2 cellular contexts compared by ENCODE assay signal in genomic region chr9:129567842-129568559, GRCh38.
TF ChIP-seq lines count a peak whose summit lies in the region.

No MANE protein-coding gene starts in this region.

TF ChIP-seq in IMR-90, 13 proteins besides CTCF, POLR2A, EP300 and RAD21:
- TF ChIP-seq BHLHE40 (IDR thresholded peaks at IDR 0.05; ENCODE audit: low read depth, low read length) (0 out of 2 replicates have a peak, but pooled peaks have one; percentile 22), SMC3 (IDR thresholded peaks at IDR 0.05; ENCODE audit: low read depth, low read length) (no peak)

TF ChIP-seq in K562, 482 proteins besides CTCF, POLR2A, EP300 and RAD21 (continues in another document):
- TF ChIP-seq U2AF1 (optimal IDR thresholded peaks at IDR 0.05; ENCODE audit: low read depth, low read length) = no peak
- 0 out of 4 replicates have a peak, but pooled peaks of 1 of the 2 experiments have one; percentile 12 for TF ChIP-seq UBTF (IDR thresholded peaks at IDR 0.05; ENCODE audit: borderline replicate concordance in 1 of 2, low read depth in 2 of 2, low read length in 2 of 2)
- no peak for TF ChIP-seq SRSF1 (IDR thresholded peaks at IDR 0.05; ENCODE audit: low read depth, low read length)
- 0 out of 4 replicates have a peak, but pooled peaks of 1 of the 2 experiments have one; percentile 25 for TF ChIP-seq KDM1A (IDR thresholded peaks at IDR 0.05)
- no peak for TF ChIP-seq POLR3G (IDR thresholded peaks at IDR 0.05; ENCODE audit: extremely low read depth, insufficient read length, insufficient replicate concordance)
- TF ChIP-seq BCOR (IDR thresholded peaks at IDR 0.05) = peak; percentile 36
- TF ChIP-seq TFAM (CRISPR knock-in tag; conservative IDR thresholded peaks at IDR 0.05) = no peak
- TF ChIP-seq POLR3A (IDR thresholded peaks at IDR 0.05; ENCODE audit: borderline replicate concordance, extremely low read depth, insufficient read depth, insufficient read length) = no peak
- no peak for TF ChIP-seq POLR2AphosphoS2 (IDR thresholded peaks at IDR 0.05; ENCODE audit: low read length)
- TF ChIP-seq CREM (IDR thresholded peaks at IDR 0.05; ENCODE audit: low read depth) = 0 out of 2 replicates have a peak, but pooled peaks have one; percentile 28
- 0 out of 2 replicates have a peak, but pooled peaks have one; percentile 9 for TF ChIP-seq EP400 (IDR thresholded peaks at IDR 0.05)
- TF ChIP-seq ARID1B (IDR thresholded peaks at IDR 0.05) = peak; percentile 30; the same call in 1 of the 2 replicates
- no peak for TF ChIP-seq ZNF717 (CRISPR knock-in tag; IDR thresholded peaks at IDR 0.05)
- peak; percentile 38; the same call in 1 of the 2 replicates for TF ChIP-seq DPF2 (IDR thresholded peaks at IDR 0.05)
- TF ChIP-seq CBFA2T2 (conservative IDR thresholded peaks at IDR 0.05) = peak; percentile 34; the same call in 1 of the 2 replicates
- TF ChIP-seq TAF9B (IDR thresholded peaks at IDR 0.05; ENCODE audit: partially characterized antibody) = no peak
- TF ChIP-seq MTA3 (IDR thresholded peaks at IDR 0.05; ENCODE audit: borderline replicate concordance) = 0 out of 2 replicates have a peak, but pooled peaks have one; percentile 23
- TF ChIP-seq CBFA2T3 (IDR thresholded peaks at IDR 0.05) = peak; percentile 43
- TF ChIP-seq NR2C2 (CRISPR knock-in tag; IDR thresholded peaks at IDR 0.05) = no peak
- TF ChIP-seq NR2C2 (tag; IDR thresholded peaks at IDR 0.05) = peak; percentile 30; the same call in 1 of the 2 replicates
- TF ChIP-seq, protein P1, sequence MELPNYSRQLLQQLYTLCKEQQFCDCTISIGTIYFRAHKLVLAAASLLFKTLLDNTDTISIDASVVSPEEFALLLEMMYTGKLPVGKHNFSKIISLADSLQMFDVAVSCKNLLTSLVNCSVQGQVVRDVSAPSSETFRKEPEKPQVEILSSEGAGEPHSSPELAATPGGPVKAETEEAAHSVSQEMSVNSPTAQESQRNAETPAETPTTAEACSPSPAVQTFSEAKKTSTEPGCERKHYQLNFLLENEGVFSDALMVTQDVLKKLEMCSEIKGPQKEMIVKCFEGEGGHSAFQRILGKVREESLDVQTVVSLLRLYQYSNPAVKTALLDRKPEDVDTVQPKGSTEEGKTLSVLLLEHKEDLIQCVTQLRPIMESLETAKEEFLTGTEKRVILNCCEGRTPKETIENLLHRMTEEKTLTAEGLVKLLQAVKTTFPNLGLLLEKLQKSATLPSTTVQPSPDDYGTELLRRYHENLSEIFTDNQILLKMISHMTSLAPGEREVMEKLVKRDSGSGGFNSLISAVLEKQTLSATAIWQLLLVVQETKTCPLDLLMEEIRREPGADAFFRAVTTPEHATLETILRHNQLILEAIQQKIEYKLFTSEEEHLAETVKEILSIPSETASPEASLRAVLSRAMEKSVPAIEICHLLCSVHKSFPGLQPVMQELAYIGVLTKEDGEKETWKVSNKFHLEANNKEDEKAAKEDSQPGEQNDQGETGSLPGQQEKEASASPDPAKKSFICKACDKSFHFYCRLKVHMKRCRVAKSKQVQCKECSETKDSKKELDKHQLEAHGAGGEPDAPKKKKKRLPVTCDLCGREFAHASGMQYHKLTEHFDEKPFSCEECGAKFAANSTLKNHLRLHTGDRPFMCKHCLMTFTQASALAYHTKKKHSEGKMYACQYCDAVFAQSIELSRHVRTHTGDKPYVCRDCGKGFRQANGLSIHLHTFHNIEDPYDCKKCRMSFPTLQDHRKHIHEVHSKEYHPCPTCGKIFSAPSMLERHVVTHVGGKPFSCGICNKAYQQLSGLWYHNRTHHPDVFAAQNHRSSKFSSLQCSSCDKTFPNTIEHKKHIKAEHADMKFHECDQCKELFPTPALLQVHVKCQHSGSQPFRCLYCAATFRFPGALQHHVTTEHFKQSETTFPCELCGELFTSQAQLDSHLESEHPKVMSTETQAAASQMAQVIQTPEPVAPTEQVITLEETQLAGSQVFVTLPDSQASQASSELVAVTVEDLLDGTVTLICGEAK (IDR thresholded peaks at IDR 0.05) = 0 out of 2 replicates have a peak, but pooled peaks have one; percentile 24
- TF ChIP-seq, protein P1 (CRISPR knock-in tag; IDR thresholded peaks at IDR 0.05) = no peak
- TF ChIP-seq SAP30 (IDR thresholded peaks at IDR 0.05; ENCODE audit: borderline replicate concordance, insufficient read depth, low read depth, low read length, poor library complexity, severe bottlenecking) = no peak
- TF ChIP-seq MEIS2 (IDR thresholded peaks at IDR 0.05; ENCODE audit: partially characterized antibody) = peak; percentile 91
- no peak for TF ChIP-seq WHSC1 (IDR thresholded peaks at IDR 0.05; ENCODE audit: low read length)
- no peak for TF ChIP-seq NEUROD1 (IDR thresholded peaks at IDR 0.05; ENCODE audit: borderline replicate concordance, low read depth, low read length, partially characterized antibody)
- TF ChIP-seq, protein P2, sequence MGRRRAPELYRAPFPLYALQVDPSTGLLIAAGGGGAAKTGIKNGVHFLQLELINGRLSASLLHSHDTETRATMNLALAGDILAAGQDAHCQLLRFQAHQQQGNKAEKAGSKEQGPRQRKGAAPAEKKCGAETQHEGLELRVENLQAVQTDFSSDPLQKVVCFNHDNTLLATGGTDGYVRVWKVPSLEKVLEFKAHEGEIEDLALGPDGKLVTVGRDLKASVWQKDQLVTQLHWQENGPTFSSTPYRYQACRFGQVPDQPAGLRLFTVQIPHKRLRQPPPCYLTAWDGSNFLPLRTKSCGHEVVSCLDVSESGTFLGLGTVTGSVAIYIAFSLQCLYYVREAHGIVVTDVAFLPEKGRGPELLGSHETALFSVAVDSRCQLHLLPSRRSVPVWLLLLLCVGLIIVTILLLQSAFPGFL (CRISPR knock-in tag; IDR thresholded peaks at IDR 0.05) = no peak
- TF ChIP-seq ZNF436 (CRISPR knock-in tag; IDR thresholded peaks at IDR 0.05) = no peak
- TF ChIP-seq ZNF584 (CRISPR knock-in tag; IDR thresholded peaks at IDR 0.05; ENCODE audit: low read depth) = no peak
- 0 out of 4 replicates have a peak, but pooled peaks of 1 of the 2 experiments have one; percentile 26 for TF ChIP-seq MNT (conservative IDR thresholded peaks at IDR 0.05)
- 0 out of 2 replicates have a peak, but pooled peaks have one; percentile 13 for TF ChIP-seq ETV5 (CRISPR knock-in tag; IDR thresholded peaks at IDR 0.05; ENCODE audit: low read depth)
- TF ChIP-seq, protein P3, sequence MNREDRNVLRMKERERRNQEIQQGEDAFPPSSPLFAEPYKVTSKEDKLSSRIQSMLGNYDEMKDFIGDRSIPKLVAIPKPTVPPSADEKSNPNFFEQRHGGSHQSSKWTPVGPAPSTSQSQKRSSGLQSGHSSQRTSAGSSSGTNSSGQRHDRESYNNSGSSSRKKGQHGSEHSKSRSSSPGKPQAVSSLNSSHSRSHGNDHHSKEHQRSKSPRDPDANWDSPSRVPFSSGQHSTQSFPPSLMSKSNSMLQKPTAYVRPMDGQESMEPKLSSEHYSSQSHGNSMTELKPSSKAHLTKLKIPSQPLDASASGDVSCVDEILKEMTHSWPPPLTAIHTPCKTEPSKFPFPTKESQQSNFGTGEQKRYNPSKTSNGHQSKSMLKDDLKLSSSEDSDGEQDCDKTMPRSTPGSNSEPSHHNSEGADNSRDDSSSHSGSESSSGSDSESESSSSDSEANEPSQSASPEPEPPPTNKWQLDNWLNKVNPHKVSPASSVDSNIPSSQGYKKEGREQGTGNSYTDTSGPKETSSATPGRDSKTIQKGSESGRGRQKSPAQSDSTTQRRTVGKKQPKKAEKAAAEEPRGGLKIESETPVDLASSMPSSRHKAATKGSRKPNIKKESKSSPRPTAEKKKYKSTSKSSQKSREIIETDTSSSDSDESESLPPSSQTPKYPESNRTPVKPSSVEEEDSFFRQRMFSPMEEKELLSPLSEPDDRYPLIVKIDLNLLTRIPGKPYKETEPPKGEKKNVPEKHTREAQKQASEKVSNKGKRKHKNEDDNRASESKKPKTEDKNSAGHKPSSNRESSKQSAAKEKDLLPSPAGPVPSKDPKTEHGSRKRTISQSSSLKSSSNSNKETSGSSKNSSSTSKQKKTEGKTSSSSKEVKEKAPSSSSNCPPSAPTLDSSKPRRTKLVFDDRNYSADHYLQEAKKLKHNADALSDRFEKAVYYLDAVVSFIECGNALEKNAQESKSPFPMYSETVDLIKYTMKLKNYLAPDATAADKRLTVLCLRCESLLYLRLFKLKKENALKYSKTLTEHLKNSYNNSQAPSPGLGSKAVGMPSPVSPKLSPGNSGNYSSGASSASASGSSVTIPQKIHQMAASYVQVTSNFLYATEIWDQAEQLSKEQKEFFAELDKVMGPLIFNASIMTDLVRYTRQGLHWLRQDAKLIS (CRISPR knock-in tag; IDR thresholded peaks at IDR 0.05) = no peak
- TF ChIP-seq, protein P4, sequence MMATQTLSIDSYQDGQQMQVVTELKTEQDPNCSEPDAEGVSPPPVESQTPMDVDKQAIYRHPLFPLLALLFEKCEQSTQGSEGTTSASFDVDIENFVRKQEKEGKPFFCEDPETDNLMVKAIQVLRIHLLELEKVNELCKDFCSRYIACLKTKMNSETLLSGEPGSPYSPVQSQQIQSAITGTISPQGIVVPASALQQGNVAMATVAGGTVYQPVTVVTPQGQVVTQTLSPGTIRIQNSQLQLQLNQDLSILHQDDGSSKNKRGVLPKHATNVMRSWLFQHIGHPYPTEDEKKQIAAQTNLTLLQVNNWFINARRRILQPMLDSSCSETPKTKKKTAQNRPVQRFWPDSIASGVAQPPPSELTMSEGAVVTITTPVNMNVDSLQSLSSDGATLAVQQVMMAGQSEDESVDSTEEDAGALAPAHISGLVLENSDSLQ (IDR thresholded peaks at IDR 0.05) = 0 out of 2 replicates have a peak, but pooled peaks have one; percentile 36
- no peak for TF ChIP-seq RFX7 (CRISPR knock-in tag; IDR thresholded peaks at IDR 0.05)
- no peak for TF ChIP-seq ZNF444 (CRISPR knock-in tag; IDR thresholded peaks at IDR 0.05)
- TF ChIP-seq, protein P5, sequence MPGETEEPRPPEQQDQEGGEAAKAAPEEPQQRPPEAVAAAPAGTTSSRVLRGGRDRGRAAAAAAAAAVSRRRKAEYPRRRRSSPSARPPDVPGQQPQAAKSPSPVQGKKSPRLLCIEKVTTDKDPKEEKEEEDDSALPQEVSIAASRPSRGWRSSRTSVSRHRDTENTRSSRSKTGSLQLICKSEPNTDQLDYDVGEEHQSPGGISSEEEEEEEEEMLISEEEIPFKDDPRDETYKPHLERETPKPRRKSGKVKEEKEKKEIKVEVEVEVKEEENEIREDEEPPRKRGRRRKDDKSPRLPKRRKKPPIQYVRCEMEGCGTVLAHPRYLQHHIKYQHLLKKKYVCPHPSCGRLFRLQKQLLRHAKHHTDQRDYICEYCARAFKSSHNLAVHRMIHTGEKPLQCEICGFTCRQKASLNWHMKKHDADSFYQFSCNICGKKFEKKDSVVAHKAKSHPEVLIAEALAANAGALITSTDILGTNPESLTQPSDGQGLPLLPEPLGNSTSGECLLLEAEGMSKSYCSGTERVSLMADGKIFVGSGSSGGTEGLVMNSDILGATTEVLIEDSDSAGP (CRISPR knock-in tag; IDR thresholded peaks at IDR 0.05) = 0 out of 2 replicates have a peak, but pooled peaks have one; percentile 20
- TF ChIP-seq RUNX1 (IDR thresholded peaks at IDR 0.05; ENCODE audit: low read depth) = no peak
